ENCODE assay signal across 30 cellular contexts in the genomic region with DNA sequence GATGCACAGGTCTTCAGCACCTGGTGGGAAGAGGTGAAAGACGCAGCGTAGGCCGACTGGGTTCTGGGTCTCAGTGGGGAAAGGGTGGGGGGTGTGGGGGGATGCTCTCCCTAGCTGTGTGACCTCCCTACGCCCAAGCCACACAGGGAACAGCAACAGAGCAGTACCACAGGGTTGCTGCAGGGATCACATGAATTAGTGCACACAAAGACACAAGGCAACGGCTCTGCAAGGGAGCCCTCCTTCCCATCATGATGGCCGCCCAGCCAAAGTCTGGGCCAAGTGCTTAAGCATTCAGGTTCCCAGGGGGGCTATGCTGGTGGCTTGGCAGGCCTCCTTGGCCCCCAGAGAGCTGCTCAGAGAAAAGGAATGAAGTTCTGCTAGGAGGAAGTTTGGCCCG. TPM values are rescaled to one million over a fixed set of nuclear protein-coding genes. Genes with fewer than 3 reads are reported as not detected.
"Had no signal": no experiment of that assay in that cellular context is flagged by ENCODE, and none has a peak within 500 bp of the region (broad histone marks: within the 10 kb centered on the region; RNA-seq: fewer than 3 reads in every experiment).

No MANE protein-coding gene starts in this region.

- H3K27me3 ChIP-seq: adrenal gland had no signal

- H3K36me3 ChIP-seq: adrenal gland had no signal

- H3K4me3 ChIP-seq: adrenal gland, SK-N-MC had no signal

- H3K4me1 ChIP-seq: adrenal gland had no signal

- ATAC-seq: activated T-cell treated with anti-CD3 and anti-CD28 coated beads, Interleukin-2, amount 50 U/mL, for 4 hours; Panc1; Right ventricle myocardium inferior; T-cell had no signal

- FAIRE-seq: TTC549 had no signal

- H3K27ac ChIP-seq: adrenal gland, SK-N-MC had no signal

- H3K9me3 ChIP-seq: adrenal gland had no signal

- DNase-seq: activated B cell treated with CpG ODN at 0.5 μM for 24 hours; activated CD4-positive, alpha-beta T cell treated with anti-CD3 and anti-CD28 coated beads for 1 hour; activated CD4-positive, alpha-beta T cell treated with anti-CD3 and anti-CD28 coated beads, Interleukin-2, amount 10 ng/mL, durations not matched to agents 24 days and 14 days; activated CD4-positive, alpha-beta T cell treated with anti-CD3 and anti-CD28 coated beads, Interleukin-2, amount 50 U/mL, for 48 hours; activated effector memory CD4-positive, alpha-beta T cell treated with anti-CD3 and anti-CD28 coated beads, Interleukin-2, amount 50 U/mL, for 16 hours; activated naive CD4-positive, alpha-beta T cell treated with Interleukin-2 at 50 U/mL for 16 hours; activated T-cell treated with anti-CD3 and anti-CD28 coated beads, Interleukin-2, amount 50 U/mL, for 4 hours; adrenal gland; anterior cingulate cortex; cerebellar nuclear complex; MV-4-11; NCI-H1092 treated with DMSO at 0.1 percent for 48 hours; NCI-H1417 treated with DMSO at 0.1 percent for 48 hours; NCI-H1694 treated with DMSO at 0.1 percent for 48 hours; NCI-H2029 treated with DMSO at 0.1 percent for 48 hours; NCI-H345; NCI-H510A treated with DMSO at 0.1 percent for 48 hours; NCI-H69; NK-92 treated with Interleukin-12 subunit alpha and Interleukin-12 subunit beta, amount 100 ng/mL, for 24 hours; OCI-M1; RPMI8226; T-cell; T-helper 2 cell; T1000 had no signal

RNA-seq across cellular contexts. Expression of gene GBX2, which starts 28.2 kb away (rescaled TPM):
- total RNA-seq: activated B cell treated with CpG ODN at 0.5 μM for 24 hours; activated CD4-positive, alpha-beta T cell treated with anti-CD3 and anti-CD28 coated beads, Interleukin-2, amount 10 ng/mL, durations not matched to agents 24 days and 14 days; activated T-cell treated with anti-CD3 and anti-CD28 coated beads, Interleukin-2, amount 50 U/mL, for 4 hours; adrenal gland; cardiac septum; MCF 10A; Right ventricle myocardium inferior; T-cell had no signal
- polyA plus RNA-seq: adrenal gland had no signal
